In the genomic region with DNA sequence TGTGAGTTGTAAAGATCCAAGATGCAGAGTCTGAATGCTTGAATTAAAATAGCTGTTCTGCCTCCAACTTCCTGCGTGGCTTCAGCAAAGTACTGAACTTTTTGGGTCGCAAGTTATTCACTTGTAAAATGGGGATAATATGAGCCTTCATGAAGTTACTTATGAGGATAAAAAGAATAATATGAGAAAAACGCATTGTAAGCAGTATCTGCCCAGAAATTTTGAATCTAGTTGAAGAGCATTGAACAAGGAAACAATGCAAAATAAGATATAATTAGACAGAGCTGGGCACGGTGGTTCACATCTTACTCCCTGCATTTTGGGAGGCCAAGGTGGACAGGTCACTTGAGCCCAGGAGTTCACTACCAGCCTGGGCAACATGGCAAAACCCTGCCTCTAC, we compare ENCODE assay signal across 30 cellular contexts. TPM values are rescaled to one million over a fixed set of nuclear protein-coding genes. Genes with fewer than 3 reads are reported as not detected.
"Had no signal": no experiment of that assay in that cellular context is flagged by ENCODE, and none has a peak within 500 bp of the region (broad histone marks: within the 10 kb centered on the region; RNA-seq: fewer than 3 reads in every experiment).

No MANE protein-coding gene starts in this region.

- H3K4me1 ChIP-seq: ascending aorta had no signal

- H3K36me3 ChIP-seq: ascending aorta, cardiac muscle cell had no signal

- H3K9me3 ChIP-seq: ascending aorta had no signal

- H3K27me3 ChIP-seq: ascending aorta had no signal

- FAIRE-seq: bronchial epithelial cell, TTC549 had no signal

- H3K4me3 ChIP-seq: ascending aorta, cardiac muscle cell had no signal

- H3K27ac ChIP-seq: ascending aorta, cardiac muscle cell, VCaP had no signal

- DNase-seq: activated B cell treated with CpG ODN at 0.5 μM for 24 hours; activated CD4-positive, alpha-beta memory T cell treated with anti-CD3 and anti-CD28 coated beads, Interleukin-2, amount 10 ng/mL, durations not matched to agents 7 days and 5 days; activated CD4-positive, alpha-beta T cell treated with anti-CD3 and anti-CD28 coated beads for 48 hours; activated CD4-positive, alpha-beta T cell treated with anti-CD3 and anti-CD28 coated beads, Interleukin-2, amount 10 ng/mL, durations not matched to agents 7 days and 5 days; activated CD4-positive, alpha-beta T cell treated with anti-CD3 and anti-CD28 coated beads, Interleukin-2, amount 50 U/mL, for 48 hours; activated CD4-positive, CD25-positive, alpha-beta regulatory T cell treated with anti-CD3 and anti-CD28 coated beads, Interleukin-2, amount 50 U/mL, for 72 hours; activated CD8-positive, alpha-beta memory T cell treated with anti-CD3 and anti-CD28 coated beads for 24 hours; activated CD8-positive, alpha-beta memory T cell treated with anti-CD3 and anti-CD28 coated beads, Interleukin-2, amount 10 ng/mL, durations not matched to agents 7 days and 5 days; activated CD8-positive, alpha-beta memory T cell treated with anti-CD3 and anti-CD28 coated beads, Interleukin-2, amount 50 U/mL, for 48 hours; activated CD8-positive, alpha-beta T cell treated with anti-CD3 and anti-CD28 coated beads, Interleukin-2, amount 10 ng/mL, durations not matched to agents 7 days and 5 days; activated effector memory CD4-positive, alpha-beta T cell treated with Interleukin-2 at 50 U/mL for 16 hours; activated gamma-delta T cell; activated naive CD4-positive, alpha-beta T cell treated with anti-CD3 and anti-CD28 coated beads, Interleukin-2, amount 10 ng/mL, durations not matched to agents 7 days and 5 days; activated naive CD4-positive, alpha-beta T cell treated with Interleukin-2 at 50 U/mL for 16 hours; activated naive CD8-positive, alpha-beta T cell treated with anti-CD3 and anti-CD28 coated beads, Interleukin-2, amount 10 ng/mL, durations not matched to agents 7 days and 5 days; activated naive CD8-positive, alpha-beta T cell treated with anti-CD3 and anti-CD28 coated beads, Interleukin-2, amount 50 U/mL, for 24 hours; activated T-cell treated with anti-CD3 and anti-CD28 coated beads, Interleukin-2, amount 50 U/mL, for 24 hours; activated T-cell treated with anti-CD3 and anti-CD28 coated beads, Interleukin-2, amount 50 U/mL, for 48 hours; amygdala; anterior cingulate cortex; caudate nucleus; cerebellar nuclear complex; T-helper 1 cell; T-helper 2 cell; T-helper 9 cell had no signal

- ATAC-seq: activated CD8-positive, alpha-beta memory T cell treated with anti-CD3 and anti-CD28 coated beads, Interleukin-2, amount 10 ng/mL, durations not matched to agents 7 days and 5 days; activated CD8-positive, alpha-beta T cell treated with anti-CD3 and anti-CD28 coated beads, Interleukin-2, amount 10 ng/mL, durations not matched to agents 7 days and 5 days; activated naive CD8-positive, alpha-beta T cell treated with anti-CD3 and anti-CD28 coated beads, Interleukin-2, amount 50 U/mL, for 24 hours had no signal

RNA-seq across cellular contexts. Expression of a gene that starts 37.8 kb away (rescaled TPM):
- total RNA-seq: activated B cell treated with CpG ODN at 0.5 μM for 24 hours; activated CD4-positive, alpha-beta memory T cell treated with anti-CD3 and anti-CD28 coated beads, Interleukin-2, amount 10 ng/mL, durations not matched to agents 7 days and 5 days; activated CD4-positive, alpha-beta T cell treated with anti-CD3 and anti-CD28 coated beads, Interleukin-2, amount 10 ng/mL, durations not matched to agents 7 days and 5 days; activated CD8-positive, alpha-beta memory T cell treated with anti-CD3 and anti-CD28 coated beads, Interleukin-2, amount 10 ng/mL, durations not matched to agents 7 days and 5 days; activated CD8-positive, alpha-beta T cell treated with anti-CD3 and anti-CD28 coated beads, Interleukin-2, amount 10 ng/mL, durations not matched to agents 7 days and 5 days; bronchial epithelial cell; cardiac muscle cell had no signal
- polyA plus RNA-seq: cardiac muscle cell had no signal
